Comparison of ENCODE assay signal across 3 cellular contexts in the genomic region with DNA sequence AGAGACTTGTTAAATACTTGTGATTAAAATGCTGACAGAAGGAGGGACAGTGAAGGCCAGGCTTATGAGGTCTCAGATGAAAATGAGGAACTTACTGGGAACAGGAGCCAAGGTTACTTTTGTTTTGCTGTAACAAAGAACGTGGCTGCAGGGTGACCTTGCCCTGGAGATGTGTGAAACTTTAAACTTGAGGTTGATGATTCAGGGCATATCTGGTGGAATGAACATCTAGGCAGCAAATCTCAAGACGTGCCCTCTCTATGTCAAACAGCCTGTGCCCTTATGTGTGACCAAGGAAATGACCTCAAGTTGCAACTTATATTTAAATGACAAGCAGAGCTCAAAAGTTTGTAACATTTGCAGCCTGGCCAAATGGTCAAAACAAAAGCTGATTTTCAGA. TPM values are rescaled to one million over a fixed set of nuclear protein-coding genes. Genes with fewer than 3 reads are reported as not detected.
"Had no signal": no experiment of that assay in that cellular context is flagged by ENCODE, and none has a peak within 500 bp of the region (broad histone marks: within the 10 kb centered on the region; RNA-seq: fewer than 3 reads in every experiment).

No MANE protein-coding gene starts in this region.

RNA-seq across cellular contexts. Expression of gene ANKRD18B, which starts 58.6 kb away (rescaled TPM):
- total RNA-seq: aorta, fibroblast of villous mesenchyme, mesenteric fat pad had no signal
- polyA plus RNA-seq: aorta had no signal
